18 cellular contexts compared by ENCODE assay signal in the genomic region with DNA sequence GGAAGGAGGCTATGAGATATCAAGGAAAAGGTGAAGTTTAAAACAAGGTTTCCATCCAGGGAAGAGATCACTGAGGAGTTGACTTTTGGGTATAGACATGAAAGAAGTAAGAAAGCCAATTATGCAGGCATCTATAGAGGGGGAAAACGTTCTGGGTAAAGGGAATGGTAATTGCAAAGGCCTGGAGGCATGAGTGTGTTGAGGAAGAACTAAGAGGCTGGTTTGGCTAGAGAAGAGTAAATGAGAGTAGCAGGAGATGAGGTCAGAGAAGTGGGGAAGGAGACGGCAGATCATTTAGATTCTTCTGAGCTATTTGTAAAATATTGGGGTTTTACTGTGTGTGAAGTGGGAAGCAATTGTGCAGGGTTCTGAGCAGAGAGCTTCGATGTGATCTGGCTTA. TPM values are rescaled to one million over a fixed set of nuclear protein-coding genes. Genes with fewer than 3 reads are reported as not detected.
A peak's percentile ranks its signal among the peaks of the same experiment; 100 is the strongest.
DNase-seq lines count a peak whose midpoint lies in the region; ATAC-seq and TF ChIP-seq lines count a peak whose summit lies in the region.
"Had no signal": no experiment of that assay in that cellular context is flagged by ENCODE, and none has a peak within 500 bp of the region (broad histone marks: within the 10 kb centered on the region; RNA-seq: fewer than 3 reads in every experiment).

No MANE protein-coding gene starts in this region.

- peaks cover 24% of the 10 kb centered on the region for H3K79me2 ChIP-seq in OCI-LY7 (ENCODE audit: insufficient read depth, low read depth, low read length)

- H3K9me2 ChIP-seq in OCI-LY7 (ENCODE audit: insufficient read depth, low read length), result no peaks in the 10 kb centered on the region

- no peak overlapping the region for H3K4me3 ChIP-seq in OCI-LY7 (ENCODE audit: low read depth, low read length, poor library complexity, severe bottlenecking)
- no peak overlapping the region for H3K4me3 ChIP-seq in upper lobe of left lung
- H3K4me3 ChIP-seq: A549 had no signal

- H3K4me1 ChIP-seq in OCI-LY7 (ENCODE audit: insufficient read depth, low read length, poor library complexity, severe bottlenecking) (peaks cover 68% of the 10 kb centered on the region), upper lobe of left lung (peaks cover 14 to 26% (median 19%) of the 10 kb centered on the region in 4 donors)

- no peaks in the 10 kb centered on the region for H3K27me3 ChIP-seq in upper lobe of left lung

- BruUV-seq in OCI-LY7 (replicated peaks; lab: Mats Ljungman, UMichigan), result no TSS peak

- no peak for DNase-seq in activated T-cell treated with anti-CD3 and anti-CD28 coated beads, Interleukin-2, amount 50 U/mL, for 72 hours
- DNase-seq in activated T-cell treated with anti-CD3 and anti-CD28 coated beads, Interleukin-2, amount 50 U/mL, for 1 hour, result no peak
- DNase-seq in OCI-LY7 (ENCODE audit: low spot score) (no peak), memory B cell (ENCODE audit: low spot score in 2 of 2) (no peak), Ammon's horn (ENCODE audit: low spot score) (no peak), upper lobe of left lung (no peak), NCI-H2227 (lab: John Stamatoyannopoulos, UW; ENCODE audit: unreplicated experiment) (no peak)
- DNase-seq in stimulated activated naive B cell treated with anti-CD40 and anti-IgM and Interleukin-4, amounts not matched to agents 10 μg/mL and 1 μg/mL and 100 μg/mL, for 72 hours, result no peak
- DNase-seq: Caco-2, DMS153, EL, KBM-7, NCI-H146, NCI-H2081, NCI-H510A treated with DMSO at 0.1 percent for 48 hours had no signal

- CTCF ChIA-PET in OCI-LY7 (lab: Charles Lee; ENCODE audit: unreplicated experiment), result interaction anchor here (0.6 to 1.0 kb wide), 3 partner anchors 29 to 40 kb away, joined by 3 to 10 read pairs (median 3); no protein-coding TSS in a partner anchor

- POLR2A ChIA-PET in OCI-LY7 (lab: Charles Lee), result interaction anchor here (0.7 to 3.1 kb wide), 7 partner anchors 11 to 895 kb away, joined by 3 to 25 read pairs (median 5); a partner anchor contains a TSS

- H3K9me3 Mint-ChIP-seq in activated T-cell treated with anti-CD3 and anti-CD28 coated beads, Interleukin-2, amount 50 U/mL, for 72 hours, result no peaks in the 10 kb centered on the region
- no peaks in the 10 kb centered on the region for H3K9me3 Mint-ChIP-seq in memory B cell
- no peaks in the 10 kb centered on the region for H3K9me3 Mint-ChIP-seq in stimulated activated naive B cell treated with anti-CD40 and anti-IgM and Interleukin-4, amounts not matched to agents 10 μg/mL and 1 μg/mL and 100 μg/mL, for 72 hours

- no peaks in the 10 kb centered on the region for H3K27me3 Mint-ChIP-seq in activated T-cell treated with anti-CD3 and anti-CD28 coated beads, Interleukin-2, amount 50 U/mL, for 72 hours (ENCODE audit: low read depth)
- no peaks in the 10 kb centered on the region for H3K27me3 Mint-ChIP-seq in memory B cell
- no peaks in the 10 kb centered on the region for H3K27me3 Mint-ChIP-seq in stimulated activated naive B cell treated with anti-CD40 and anti-IgM and Interleukin-4, amounts not matched to agents 10 μg/mL and 1 μg/mL and 100 μg/mL, for 72 hours

- no peak for ATAC-seq in activated T-cell treated with anti-CD3 and anti-CD28 coated beads, Interleukin-2, amount 50 U/mL, for 72 hours (replicated peaks in 1 of 2)
- ATAC-seq in memory B cell (ENCODE audit: low read depth), result no peak
- no peak for ATAC-seq in stimulated activated naive B cell treated with anti-CD40 and anti-IgM and Interleukin-4, amounts not matched to agents 10 μg/mL and 1 μg/mL and 100 μg/mL, for 72 hours (replicated peaks)
- no peak for ATAC-seq in upper lobe of left lung (ENCODE audit: low FRiP score in 2 of 2)
- ATAC-seq: A549, Panc1, Right ventricle myocardium inferior had no signal

- H3K27ac ChIP-seq in OCI-LY7 (ENCODE audit: low read depth, low read length, poor library complexity, severe bottlenecking) (peak overlapping the region; percentile 88), upper lobe of left lung (no peak overlapping the region)
- H3K27ac ChIP-seq: A549 had no signal

- H3K27ac Mint-ChIP-seq in activated T-cell treated with anti-CD3 and anti-CD28 coated beads, Interleukin-2, amount 50 U/mL, for 72 hours, result peak overlapping the region; percentile 10
- H3K27ac Mint-ChIP-seq in memory B cell, result peak overlapping the region; percentile 5
- peak overlapping the region; percentile 33 for H3K27ac Mint-ChIP-seq in stimulated activated naive B cell treated with anti-CD40 and anti-IgM and Interleukin-4, amounts not matched to agents 10 μg/mL and 1 μg/mL and 100 μg/mL, for 72 hours

- no peaks in the 10 kb centered on the region for H4K20me1 ChIP-seq in OCI-LY7 (ENCODE audit: insufficient read depth, low read length)

- WGBS in upper lobe of left lung, 2 donors, result 73 to 83% methylated on average over 3 of the region's 3 CpGs

- H3K36me3 ChIP-seq in OCI-LY7 (ENCODE audit: insufficient read depth, low read length) (peaks cover 3% of the 10 kb centered on the region), upper lobe of left lung (no peaks in the 10 kb centered on the region)

- TF ChIP-seq CTCF in OCI-LY7 (conservative IDR thresholded peaks at IDR 0.05; ENCODE audit: low read length) (no peak), upper lobe of left lung (IDR thresholded peaks at IDR 0.05) (no peak)

- TF ChIP-seq EP300 in upper lobe of left lung (IDR thresholded peaks at IDR 0.05), result no peak

- no peak for TF ChIP-seq POLR2A in upper lobe of left lung (IDR thresholded peaks at IDR 0.05)

- intact Hi-C loops in OCI-LY7 (cut with micrococcal nuclease; ENCODE audit: unreplicated experiment), result loop anchor here (10.0 kb wide), 1 partner anchor 1118 kb away; no protein-coding TSS in a partner anchor

- H3K4me3 Mint-ChIP-seq in activated T-cell treated with anti-CD3 and anti-CD28 coated beads, Interleukin-2, amount 50 U/mL, for 72 hours, result no peak overlapping the region
- H3K4me3 Mint-ChIP-seq in memory B cell, result peak overlapping the region; percentile 4
- peak overlapping the region; percentile 2 to 23 for H3K4me3 Mint-ChIP-seq in stimulated activated naive B cell treated with anti-CD40 and anti-IgM and Interleukin-4, amounts not matched to agents 10 μg/mL and 1 μg/mL and 100 μg/mL, for 72 hours

- H2AFZ ChIP-seq in OCI-LY7 (ENCODE audit: low read length), result no peak overlapping the region

- H3K4me2 ChIP-seq in OCI-LY7 (ENCODE audit: low read length), result peak overlapping the region; percentile 32; the same call in 1 of the 2 replicates
- H3K4me2 ChIP-seq: A549 had no signal

- H3K4me1 Mint-ChIP-seq in activated T-cell treated with anti-CD3 and anti-CD28 coated beads, Interleukin-2, amount 50 U/mL, for 72 hours (ENCODE audit: low read depth), result peaks cover 58% of the 10 kb centered on the region
- H3K4me1 Mint-ChIP-seq in memory B cell, result peaks cover 34% of the 10 kb centered on the region
- H3K4me1 Mint-ChIP-seq in stimulated activated naive B cell treated with anti-CD40 and anti-IgM and Interleukin-4, amounts not matched to agents 10 μg/mL and 1 μg/mL and 100 μg/mL, for 72 hours, result peaks cover 54 to 73% of the 10 kb centered on the region in 2 donors

- no peaks in the 10 kb centered on the region for H3K9me3 ChIP-seq in OCI-LY7 (ENCODE audit: low read length)
- no peaks in the 10 kb centered on the region for H3K9me3 ChIP-seq in upper lobe of left lung
- H3K9me3 ChIP-seq: A549, Caco-2 had no signal

- H3K36me3 Mint-ChIP-seq in activated T-cell treated with anti-CD3 and anti-CD28 coated beads, Interleukin-2, amount 50 U/mL, for 72 hours (ENCODE audit: insufficient read depth in 2 of 2), result peaks cover 0 to 5% of the 10 kb centered on the region in 2 donors
- H3K36me3 Mint-ChIP-seq in memory B cell, result peaks cover 6% of the 10 kb centered on the region
- peaks cover 13 to 26% of the 10 kb centered on the region in 2 donors for H3K36me3 Mint-ChIP-seq in stimulated activated naive B cell treated with anti-CD40 and anti-IgM and Interleukin-4, amounts not matched to agents 10 μg/mL and 1 μg/mL and 100 μg/mL, for 72 hours

RNA-seq across cellular contexts. Expression of a gene that starts 7.6 kb away (rescaled TPM):
- 10 to 100 TPM; 16.1 to 20.5 TPM for total RNA-seq in activated T-cell treated with anti-CD3 and anti-CD28 coated beads, Interleukin-2, amount 50 U/mL, for 72 hours
- total RNA-seq in OCI-LY7 (2014; rRNA removed; shearing (Covaris generic)), result 18.5 and 20.4 TPM in 2 replicates
- total RNA-seq in OCI-LY7 (2022), result 21.4 and 22.5 TPM in 2 replicates
- total RNA-seq in upper lobe of left lung, result 10 to 100 TPM; 15.7 to 37.3 (median 27.1) TPM

RNA-seq across cellular contexts. Expression of a gene that starts 30.5 kb away (rescaled TPM):
- total RNA-seq in activated T-cell treated with anti-CD3 and anti-CD28 coated beads, Interleukin-2, amount 50 U/mL, for 72 hours, result 10 to 100 TPM; 37.9 to 43.7 TPM
- 12.8 and 13.1 TPM in 2 replicates for total RNA-seq in OCI-LY7 (2014; rRNA removed; shearing (Covaris generic))
- 36.6 and 42.1 TPM in 2 replicates for total RNA-seq in OCI-LY7 (2022)
- 10 to 100 TPM; 16.8 to 42.9 (median 35.7) TPM for total RNA-seq in upper lobe of left lung

RNA-seq across cellular contexts. Expression of a gene that starts 48.0 kb away (rescaled TPM):
- total RNA-seq in activated T-cell treated with anti-CD3 and anti-CD28 coated beads, Interleukin-2, amount 50 U/mL, for 72 hours, result not detected
- total RNA-seq in OCI-LY7 (2014; rRNA removed; shearing (Covaris generic)), result not detected in 2 replicates
- total RNA-seq in OCI-LY7 (2022) (not detected in 2 replicates), upper lobe of left lung (not detected)
- total RNA-seq: Caco-2, Right ventricle myocardium inferior had no signal

Comparison
In these comparisons a context has a peak if more than half of its experiments do, and no peak if none do; other contexts are left out.
1. H3K4me3 Mint-ChIP-seq: peak in memory B cell (single experiment) and stimulated activated naive B cell treated with anti-CD40 and anti-IgM and Interleukin-4, amounts not matched to agents 10 μg/mL and 1 μg/mL and 100 μg/mL, for 72 hours (2 of 2); none in activated T-cell treated with anti-CD3 and anti-CD28 coated beads, Interleukin-2, amount 50 U/mL, for 72 hours (0 of 2).
2. Peak in every context shown above with its lines, with median percentiles within 50 percentile points of each other: H3K27ac Mint-ChIP-seq.